23 cellular contexts compared by ENCODE assay signal in the genomic region with DNA sequence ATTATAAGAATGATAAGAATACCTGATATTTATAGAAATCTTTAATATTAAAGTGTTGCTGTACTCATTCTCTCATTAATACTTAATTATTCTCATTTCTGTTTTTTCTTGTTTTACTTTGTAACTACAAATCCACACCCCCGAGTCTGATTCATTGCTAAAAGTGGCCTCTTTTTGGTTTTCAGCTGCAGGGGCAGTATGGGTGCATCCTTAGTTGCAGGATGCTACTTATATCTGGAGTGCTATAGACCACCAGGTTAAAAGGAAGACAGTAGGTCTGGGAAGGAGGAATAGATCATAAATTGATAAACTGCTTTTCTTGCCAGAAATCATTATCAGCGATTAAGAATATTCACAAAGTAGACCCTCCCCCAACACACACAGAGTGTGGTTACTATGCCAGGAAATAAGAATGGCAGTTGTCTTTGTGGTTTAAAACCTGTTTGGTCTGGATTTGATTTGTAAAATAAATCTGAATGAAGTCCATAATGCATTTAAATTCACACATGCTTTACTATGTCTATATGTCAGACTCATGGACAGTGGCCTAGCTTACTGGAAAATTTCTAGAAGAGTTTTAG.
DNase-seq lines count a peak whose midpoint lies in the region; ATAC-seq and TF ChIP-seq lines count a peak whose summit lies in the region.
"Had no signal": no experiment of that assay in that cellular context is flagged by ENCODE, and none has a peak within 500 bp of the region (broad histone marks: within the 10 kb centered on the region; RNA-seq: fewer than 3 reads in every experiment).

No MANE protein-coding gene starts in this region.

- no peak overlapping the region for H3K9ac ChIP-seq in KMS-11
- H3K9ac ChIP-seq: neural progenitor cell had no signal

- peaks cover 22% of the 10 kb centered on the region for H3K4me1 ChIP-seq in KMS-11 (ENCODE audit: low read depth, poor library complexity, severe bottlenecking)
- H3K4me1 ChIP-seq: neural progenitor cell, right lobe of liver had no signal

- peak; percentile 22 for ATAC-seq in activated naive CD8-positive, alpha-beta T cell treated with anti-CD3 and anti-CD28 coated beads, Interleukin-2, amount 10 ng/mL, durations not matched to agents 7 days and 5 days (ENCODE audit: low read depth)
- no peak for ATAC-seq in GM21619 (IDR thresholded peaks at IDR 0.05; ENCODE audit: unreplicated experiment)
- ATAC-seq: right lobe of liver had no signal

- no peaks in the 10 kb centered on the region for H3K27me3 Mint-ChIP-seq in activated naive CD8-positive, alpha-beta T cell treated with anti-CD3 and anti-CD28 coated beads, Interleukin-2, amount 10 ng/mL, durations not matched to agents 7 days and 5 days
- H3K27me3 Mint-ChIP-seq in activated naive CD8-positive, alpha-beta T cell treated with anti-CD3 and anti-CD28 coated beads for 36 hours = no peaks in the 10 kb centered on the region
- H3K27me3 Mint-ChIP-seq: CD4-positive, alpha-beta memory T cell had no signal

- H3K4me3 ChIP-seq in KMS-11 (IDR thresholded peaks at IDR 0.05; ENCODE audit: insufficient read depth, low read depth, low read length) = no peak overlapping the region
- H3K4me3 ChIP-seq: neural progenitor cell, right lobe of liver, stomach, tibial nerve had no signal

- no peaks in the 10 kb centered on the region for H3K79me2 ChIP-seq in KMS-11 (ENCODE audit: insufficient read depth, low read depth)

- H3K4me2 ChIP-seq in KMS-11 = peak overlapping the region; percentile 66
- H3K4me2 ChIP-seq: neural progenitor cell had no signal

- no peak overlapping the region for H3K4me3 Mint-ChIP-seq in activated naive CD8-positive, alpha-beta T cell treated with anti-CD3 and anti-CD28 coated beads, Interleukin-2, amount 10 ng/mL, durations not matched to agents 7 days and 5 days
- H3K4me3 Mint-ChIP-seq in activated naive CD8-positive, alpha-beta T cell treated with anti-CD3 and anti-CD28 coated beads for 36 hours = no peak overlapping the region
- H3K4me3 Mint-ChIP-seq: H9; neural progenitor cell; T-helper 1 cell treated with Interleukin-12 subunit alpha and Interleukin-12 subunit beta and Interleukin-4 antibody, amounts not matched to agents 30 μg/mL and 1 μg/mL, for 36 hours had no signal

- POLR2A ChIA-PET in activated naive CD8-positive, alpha-beta T cell treated with anti-CD3 and anti-CD28 coated beads, Interleukin-2, amount 10 ng/mL, durations not matched to agents 7 days and 5 days (lab: Charles Lee) = no interaction called here

- H3K27ac Mint-ChIP-seq in activated naive CD8-positive, alpha-beta T cell treated with anti-CD3 and anti-CD28 coated beads, Interleukin-2, amount 10 ng/mL, durations not matched to agents 7 days and 5 days = no peak overlapping the region
- no peak overlapping the region for H3K27ac Mint-ChIP-seq in activated naive CD8-positive, alpha-beta T cell treated with anti-CD3 and anti-CD28 coated beads for 36 hours
- H3K27ac Mint-ChIP-seq: H9; neural progenitor cell; T-helper 1 cell treated with Interleukin-12 subunit alpha and Interleukin-12 subunit beta and Interleukin-4 antibody, amounts not matched to agents 30 μg/mL and 1 μg/mL, for 36 hours had no signal

- peaks cover 5% of the 10 kb centered on the region; the same call in 1 of the 2 replicates for H3K36me3 ChIP-seq in KMS-11 (ENCODE audit: insufficient read depth)

- H3K9me3 Mint-ChIP-seq in activated naive CD8-positive, alpha-beta T cell treated with anti-CD3 and anti-CD28 coated beads, Interleukin-2, amount 10 ng/mL, durations not matched to agents 7 days and 5 days = no peaks in the 10 kb centered on the region
- no peaks in the 10 kb centered on the region for H3K9me3 Mint-ChIP-seq in activated naive CD8-positive, alpha-beta T cell treated with anti-CD3 and anti-CD28 coated beads for 36 hours
- H3K9me3 Mint-ChIP-seq: CD4-positive, alpha-beta memory T cell; H9; neural progenitor cell; T-helper 1 cell treated with Interleukin-12 subunit alpha and Interleukin-12 subunit beta and Interleukin-4 antibody, amounts not matched to agents 30 μg/mL and 1 μg/mL, for 36 hours had no signal

- DNase-seq in activated naive CD8-positive, alpha-beta T cell treated with anti-CD3 and anti-CD28 coated beads, Interleukin-2, amount 10 ng/mL, durations not matched to agents 7 days and 5 days = no peak
- DNase-seq in activated naive CD8-positive, alpha-beta T cell treated with anti-CD3 and anti-CD28 coated beads for 36 hours = no peak
- DNase-seq in OCI-M1 (lab: John Stamatoyannopoulos, UW) = peak; percentile 7
- no peak for DNase-seq in HuH-7 (ENCODE audit: low spot score)
- no peak for DNase-seq in COLO668 (lab: John Stamatoyannopoulos, UW; ENCODE audit: unreplicated experiment)
- DNase-seq: activated CD4-positive, alpha-beta T cell treated with anti-CD3 and anti-CD28 coated beads, Interleukin-2, amount 50 U/mL, for 4 hours; activated naive CD4-positive, alpha-beta T cell; brain microvascular endothelial cell; H9; NCI-H1092 treated with DMSO at 0.1 percent for 48 hours; NCI-H2081 treated with DMSO at 0.1 percent for 48 hours; NCI-H524 treated with DMSO at 0.1 percent for 48 hours; posterior cingulate gyrus; right lobe of liver; stomach; WERI-Rb-1 had no signal

- H2AFZ ChIP-seq in KMS-11 (ENCODE audit: low read depth) = no peak overlapping the region
- H2AFZ ChIP-seq: neural progenitor cell had no signal

- TF ChIP-seq CTCF in KMS-11 (conservative IDR thresholded peaks at IDR 0.05; ENCODE audit: low read depth, low read length) = no peak

- peak overlapping the region; percentile 25 for H3K27ac ChIP-seq in KMS-11
- H3K27ac ChIP-seq: brain microvascular endothelial cell, epithelial cell of prostate, neural progenitor cell, right lobe of liver, stomach, tibial nerve, WERI-Rb-1 had no signal

- H3K4me1 Mint-ChIP-seq in activated naive CD8-positive, alpha-beta T cell treated with anti-CD3 and anti-CD28 coated beads, Interleukin-2, amount 10 ng/mL, durations not matched to agents 7 days and 5 days = peaks cover 10% of the 10 kb centered on the region
- peaks cover 10% of the 10 kb centered on the region for H3K4me1 Mint-ChIP-seq in activated naive CD8-positive, alpha-beta T cell treated with anti-CD3 and anti-CD28 coated beads for 36 hours
- H3K4me1 Mint-ChIP-seq: H9, neural progenitor cell had no signal

- H3K36me3 Mint-ChIP-seq in activated naive CD8-positive, alpha-beta T cell treated with anti-CD3 and anti-CD28 coated beads, Interleukin-2, amount 10 ng/mL, durations not matched to agents 7 days and 5 days = peaks cover 41% of the 10 kb centered on the region
- peaks cover 12% of the 10 kb centered on the region for H3K36me3 Mint-ChIP-seq in activated naive CD8-positive, alpha-beta T cell treated with anti-CD3 and anti-CD28 coated beads for 36 hours

- no peaks in the 10 kb centered on the region for H3K27me3 ChIP-seq in KMS-11 (ENCODE audit: insufficient read depth, low read depth)
- H3K27me3 ChIP-seq: brain microvascular endothelial cell, neural progenitor cell, right lobe of liver, stomach, tibial nerve had no signal

- H4K20me1 ChIP-seq in KMS-11 (ENCODE audit: insufficient read depth) = no peaks in the 10 kb centered on the region
